ENCODE assay signal across 19 cellular contexts in genomic region chr20:54195483-54196472, GRCh38. TPM values are rescaled to one million over a fixed set of nuclear protein-coding genes. Genes with fewer than 3 reads are reported as not detected.
DNase-seq lines count a peak whose midpoint lies in the region; ATAC-seq and TF ChIP-seq lines count a peak whose summit lies in the region.
"Had no signal": no experiment of that assay in that cellular context is flagged by ENCODE, and none has a peak within 500 bp of the region (broad histone marks: within the 10 kb centered on the region; RNA-seq: fewer than 3 reads in every experiment).

No MANE protein-coding gene starts in this region.

- peaks cover 11% of the 10 kb centered on the region for H3K4me1 ChIP-seq in foreskin keratinocyte
- H3K4me1 ChIP-seq: Peyer's patch, vagina had no signal

- DNase-seq in NOMO-1 treated with DMSO at 0.1 percent for 48 hours (lab: John Stamatoyannopoulos, UW; ENCODE audit: unreplicated experiment) (peak; percentile 20), NOMO-1 treated with dmso at 0.1 percent for 144 hours (lab: John Stamatoyannopoulos, UW; ENCODE audit: unreplicated experiment) (no peak), RPMI8226 (peak; percentile 40), pons (ENCODE audit: low spot score) (peak; percentile 7), foreskin keratinocyte (no peak)
- DNase-seq in activated CD4-positive, CD25-positive, alpha-beta regulatory T cell (lab: John Stamatoyannopoulos, UW), result no peak
- DNase-seq: activated CD4-positive, alpha-beta T cell treated with anti-CD3 and anti-CD28 coated beads for 48 hours; activated T-cell treated with anti-CD3 and anti-CD28 coated beads, Interleukin-2, amount 50 U/mL, for 72 hours; CD4-positive, alpha-beta memory T cell; EL; immature natural killer cell; mesenchymal stem cell; NCI-H1048; Peyer's patch; stimulated activated naive CD4-positive, alpha-beta T cell had no signal

- no peak overlapping the region for H3K27ac ChIP-seq in foreskin keratinocyte
- H3K27ac ChIP-seq: Peyer's patch, vagina had no signal

- no peak for TF ChIP-seq CTCF in foreskin keratinocyte (conservative IDR thresholded peaks at IDR 0.05)

- H3K27me3 ChIP-seq in foreskin keratinocyte, result no peaks in the 10 kb centered on the region
- H3K27me3 ChIP-seq: adrenal gland, Peyer's patch, vagina had no signal

- ATAC-seq in HG03432 (IDR thresholded peaks at IDR 0.05; ENCODE audit: unreplicated experiment) (peak; percentile 66), foreskin keratinocyte (no peak), GM21737 (IDR thresholded peaks at IDR 0.05; ENCODE audit: unreplicated experiment) (no peak)
- ATAC-seq: activated T-cell treated with anti-CD3 and anti-CD28 coated beads, Interleukin-2, amount 50 U/mL, for 72 hours had no signal

RNA-seq across cellular contexts. Expression of gene PFDN4, which starts 12.1 kb away (rescaled TPM):
- total RNA-seq in foreskin keratinocyte, result 49.4 and 53.2 TPM in 2 replicates
- polyA plus RNA-seq in foreskin keratinocyte, result 61.8 and 69.1 TPM in 2 replicates

RNA-seq across cellular contexts. Expression of gene CYP24A1, which starts 22.0 kb away (rescaled TPM):
- total RNA-seq in foreskin keratinocyte, result 1.4 and 2.3 TPM in 2 replicates
- polyA plus RNA-seq in foreskin keratinocyte, result 0.58 and 0.63 TPM in 2 replicates
- total RNA-seq: activated T-cell treated with anti-CD3 and anti-CD28 coated beads, Interleukin-2, amount 50 U/mL, for 72 hours; adrenal gland; Peyer's patch had no signal
- polyA plus RNA-seq: immature natural killer cell had no signal

Comparison
In these comparisons a context has a peak if more than half of its experiments do, and no peak if none do; other contexts are left out.
1. DNase-seq: peak in NOMO-1 treated with DMSO at 0.1 percent for 48 hours (single experiment), RPMI8226 (single experiment) and pons (single experiment); none in NOMO-1 treated with dmso at 0.1 percent for 144 hours (single experiment), foreskin keratinocyte (0 of 2) and activated CD4-positive, CD25-positive, alpha-beta regulatory T cell (0 of 4).